In genomic region chr13:61833228-61833627, GRCh38 we compare ENCODE assay signal across 30 cellular contexts.
"Had no signal": no experiment of that assay in that cellular context is flagged by ENCODE, and none has a peak within 500 bp of the region (broad histone marks: within the 10 kb centered on the region; RNA-seq: fewer than 3 reads in every experiment).

No MANE protein-coding gene starts in this region.

- H3K4me1 ChIP-seq: left ventricle myocardium inferior, right atrium auricular region, right lobe of liver, testis, thyroid gland, transverse colon, upper lobe of left lung, vagina had no signal

- H3K4me3 Mint-ChIP-seq: immature natural killer cell; memory B cell; naive thymus-derived CD4-positive, alpha-beta T cell; natural killer cell treated with Interleukin-12 subunit alpha and Interleukin-12 subunit beta and Interleukin-15 and Interleukin-18, amount 100 ng/mL, for 72 hours; stimulated activated memory B cell treated with anti-CD40 and anti-IgM and Interleukin-4, amounts not matched to agents 10 μg/mL and 1 μg/mL and 100 μg/mL, for 72 hours; stimulated activated naive CD8-positive, alpha-beta T cell treated with anti-CD3 and anti-CD28 coated beads, Interleukin-15, amount 100 ng/mL, for 72 hours had no signal

- H3K9me3 ChIP-seq: ovary, right atrium auricular region, right lobe of liver, testis, thyroid gland, transverse colon, vagina had no signal

- H3K4me1 Mint-ChIP-seq: immature natural killer cell; memory B cell; naive thymus-derived CD4-positive, alpha-beta T cell; stimulated activated memory B cell treated with anti-CD40 and anti-IgM and Interleukin-4, amounts not matched to agents 10 μg/mL and 1 μg/mL and 100 μg/mL, for 72 hours; stimulated activated naive CD8-positive, alpha-beta T cell treated with anti-CD3 and anti-CD28 coated beads, Interleukin-15, amount 100 ng/mL, for 72 hours had no signal

- H3K27ac ChIP-seq: left ventricle myocardium inferior, ovary, right atrium auricular region, right lobe of liver, testis, thyroid gland, transverse colon, upper lobe of left lung, vagina had no signal

- H3K4me3 ChIP-seq: left ventricle myocardium inferior, lung, mucosa of descending colon, ovary, right atrium auricular region, right lobe of liver, smooth muscle cell, testis, thyroid gland, transverse colon, upper lobe of left lung, vagina had no signal

- FAIRE-seq: islet of Langerhans, kidney had no signal

- H3K27ac Mint-ChIP-seq: immature natural killer cell; memory B cell; naive thymus-derived CD4-positive, alpha-beta T cell; natural killer cell treated with Interleukin-12 subunit alpha and Interleukin-12 subunit beta and Interleukin-15 and Interleukin-18, amount 100 ng/mL, for 72 hours; progenitor cell of endocrine pancreas; stimulated activated memory B cell treated with anti-CD40 and anti-IgM and Interleukin-4, amounts not matched to agents 10 μg/mL and 1 μg/mL and 100 μg/mL, for 72 hours; stimulated activated naive CD8-positive, alpha-beta T cell treated with anti-CD3 and anti-CD28 coated beads, Interleukin-15, amount 100 ng/mL, for 72 hours had no signal

- ATAC-seq: left colon; mucosa of descending colon; naive thymus-derived CD4-positive, alpha-beta T cell; natural killer cell treated with Interleukin-12 subunit alpha and Interleukin-12 subunit beta and Interleukin-15 and Interleukin-18, amount 100 ng/mL, for 72 hours; right lobe of liver; stimulated activated memory B cell treated with anti-CD40 and anti-IgM and Interleukin-4, amounts not matched to agents 10 μg/mL and 1 μg/mL and 100 μg/mL, for 72 hours; stimulated activated naive CD8-positive, alpha-beta T cell treated with anti-CD3 and anti-CD28 coated beads, Interleukin-15, amount 100 ng/mL, for 72 hours had no signal

- H3K27me3 Mint-ChIP-seq: memory B cell; naive thymus-derived CD4-positive, alpha-beta T cell; natural killer cell treated with Interleukin-12 subunit alpha and Interleukin-12 subunit beta and Interleukin-15 and Interleukin-18, amount 100 ng/mL, for 72 hours; stimulated activated memory B cell treated with anti-CD40 and anti-IgM and Interleukin-4, amounts not matched to agents 10 μg/mL and 1 μg/mL and 100 μg/mL, for 72 hours; stimulated activated naive CD8-positive, alpha-beta T cell treated with anti-CD3 and anti-CD28 coated beads, Interleukin-15, amount 100 ng/mL, for 72 hours had no signal

- DNase-seq: hypothalamus; immature natural killer cell; kidney; left colon; left ventricle myocardium inferior; midbrain; mucosa of descending colon; naive thymus-derived CD4-positive, alpha-beta T cell; ovary; right lobe of liver; stimulated activated CD4-positive, alpha-beta T cell treated with anti-CD3 and anti-CD28 coated beads, Interleukin-1b, Interleukin-23, amount 100 ng/mL, for 48 hours; stimulated activated CD4-positive, alpha-beta T cell treated with anti-CD3 and anti-CD28 coated beads, Interleukin-2, amount 100 ng/mL, for 48 hours; stimulated activated CD4-positive, alpha-beta T cell treated with anti-CD3 and anti-CD28 coated beads, Interleukin-4, amount 100 ng/mL, for 4 hours; stimulated activated CD8-positive, alpha-beta memory T cell treated with anti-CD3 and anti-CD28 coated beads, Interleukin-4, amount 100 ng/mL, for 48 hours; stimulated activated naive CD4-positive, alpha-beta T cell treated with Interleukin-2 at 50 U/mL for 16 hours; stimulated activated naive CD8-positive, alpha-beta T cell treated with anti-CD3 and anti-CD28 coated beads, Interleukin-15, amount 100 ng/mL, for 72 hours; substantia nigra; testis; thyroid gland; transverse colon; upper lobe of left lung had no signal

- H3K36me3 ChIP-seq: left ventricle myocardium inferior, ovary, right atrium auricular region, right lobe of liver, thyroid gland, transverse colon, upper lobe of left lung, vagina had no signal

- H3K27me3 ChIP-seq: right atrium auricular region, right lobe of liver, testis, thyroid gland, transverse colon, upper lobe of left lung, vagina had no signal

- H3K4me2 ChIP-seq: smooth muscle cell had no signal

- H3K36me3 Mint-ChIP-seq: immature natural killer cell; memory B cell; naive thymus-derived CD4-positive, alpha-beta T cell; natural killer cell treated with Interleukin-12 subunit alpha and Interleukin-12 subunit beta and Interleukin-15 and Interleukin-18, amount 100 ng/mL, for 72 hours; stimulated activated memory B cell treated with anti-CD40 and anti-IgM and Interleukin-4, amounts not matched to agents 10 μg/mL and 1 μg/mL and 100 μg/mL, for 72 hours had no signal
